Comparison of ENCODE assay signal across 16 cellular contexts in the genomic region with DNA sequence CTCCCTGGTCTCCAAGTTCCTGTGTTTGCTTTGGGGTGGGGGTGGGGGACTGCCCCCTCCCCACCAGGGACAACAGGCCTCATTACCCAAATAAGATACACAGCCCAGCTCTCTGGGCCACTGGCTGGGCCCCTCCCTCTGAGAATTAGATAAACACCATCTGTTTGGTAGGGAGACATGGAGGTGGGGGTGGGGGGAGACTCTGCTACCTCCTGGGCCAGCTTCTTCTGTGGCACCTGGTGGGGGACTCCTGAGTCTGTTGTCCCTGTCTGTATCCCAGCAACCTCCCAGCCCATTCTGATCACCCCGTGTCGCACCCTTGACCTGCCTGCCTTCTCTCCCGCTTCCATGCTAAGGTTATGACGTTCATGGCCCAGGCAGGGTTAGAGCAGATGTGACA. TPM values are rescaled to one million over a fixed set of nuclear protein-coding genes. Genes with fewer than 3 reads are reported as not detected.
A peak's percentile ranks its signal among the peaks of the same experiment; 100 is the strongest.
DNase-seq lines count a peak whose midpoint lies in the region; ATAC-seq, FAIRE-seq and TF ChIP-seq lines count a peak whose summit lies in the region.
"Had no signal": no experiment of that assay in that cellular context is flagged by ENCODE, and none has a peak within 500 bp of the region (broad histone marks: within the 10 kb centered on the region; RNA-seq: fewer than 3 reads in every experiment).

No MANE protein-coding gene starts in this region.

- no peak overlapping the region for H3K4ac ChIP-seq in H1 (replicated peaks; ENCODE audit: insufficient read length, low read depth, low read length)

- TF ChIP-seq POLR2A in HepG2 (IDR thresholded peaks at IDR 0.05; ENCODE audit: insufficient read depth in 1 of 2, low read depth in 2 of 2, low read length in 2 of 2) (peak in 1 of 2 experiments; percentile 53; a peak in 1 of 4 replicates), right lobe of liver (IDR thresholded peaks at IDR 0.05) (no peak), H1 (IDR thresholded peaks at IDR 0.05; ENCODE audit: control extremely low read depth in 1 of 2, low read depth in 2 of 2, low read length in 2 of 2) (no peak)

- H3K14ac ChIP-seq in H1 (ENCODE audit: insufficient read length), result no peak overlapping the region

- H3K9me3 ChIP-seq in HepG2 (ENCODE audit: low read length), result no peaks in the 10 kb centered on the region
- no peaks in the 10 kb centered on the region for H3K9me3 ChIP-seq in right lobe of liver
- no peaks in the 10 kb centered on the region for H3K9me3 ChIP-seq in H1 (ENCODE audit: insufficient read depth in 2 of 2, low read depth in 1 of 2, low read length in 1 of 2)
- H3K9me3 ChIP-seq in ascending aorta, result no peaks in the 10 kb centered on the region

- H2AK5ac ChIP-seq in H1 (ENCODE audit: low read depth, low read length), result no peak overlapping the region; the same call in 1 of the 2 replicates

- no peak overlapping the region; the same call in 1 of the 2 replicates for H2BK12ac ChIP-seq in H1 (ENCODE audit: low read depth, low read length)

- TF ChIP-seq RAD21 in HepG2 (CRISPR knock-in tag; IDR thresholded peaks at IDR 0.05), result no peak
- no peak for TF ChIP-seq RAD21 in H1 (IDR thresholded peaks at IDR 0.05 in 1 of 2, conservative IDR thresholded peaks at IDR 0.05 in 1 of 2; ENCODE audit: low read depth in 2 of 2, low read length in 2 of 2)

- no peak overlapping the region for H2BK5ac ChIP-seq in H1 (ENCODE audit: low read depth, low read length)

- CTCF ChIA-PET in HepG2 (lab: Yijun Ruan, JAX; ENCODE audit: low intra/inter-chr PET ratio, low total read pairs), result no interaction called here
- CTCF ChIA-PET in H1 (lab: Charles Lee; ENCODE audit: partially characterized antibody), result interaction anchor here (0.6 to 17.4 kb wide), 7 partner anchors 11 to 116 kb away, joined by 3 to 136 read pairs (median 4); no protein-coding TSS in a partner anchor

- H3K23ac ChIP-seq in H1 (ENCODE audit: insufficient read length), result no peak overlapping the region

- H3K36me3 ChIP-seq in HepG2 (replicated peaks in 1 of 2; ENCODE audit: control insufficient read depth in 1 of 2, insufficient read depth in 2 of 2, low read length in 2 of 2), result peaks cover 14 to 38% of the 10 kb centered on the region in 2 experiments
- peaks cover 0 to 20% (median 11%) of the 10 kb centered on the region in 4 donors for H3K36me3 ChIP-seq in right lobe of liver
- no peaks in the 10 kb centered on the region for H3K36me3 ChIP-seq in H1 (ENCODE audit: control insufficient read depth in 2 of 4, insufficient read depth in 4 of 4, low read length in 3 of 4)
- no peaks in the 10 kb centered on the region for H3K36me3 ChIP-seq in ascending aorta

- H2BK15ac ChIP-seq in H1 (ENCODE audit: low read length), result no peak overlapping the region

- FAIRE-seq in HepG2 (lab: Jason Lieb, UNC) (no peak), H1 (lab: Jason Lieb, UNC) (no peak)
- FAIRE-seq: H54 had no signal

- no peak overlapping the region for H4K5ac ChIP-seq in H1 (ENCODE audit: insufficient read length, low read depth, low read length)

- WGBS in HepG2 (ENCODE audit: low lambda C conversion rate), result 81% methylated on average over 4 of the region's 4 CpGs
- WGBS in right lobe of liver (ENCODE audit: insufficient coverage, low coverage, low lambda C conversion rate, missing lambda C conversion rate), result 72% methylated on average over 2 of the region's 4 CpGs
- 85% methylated on average over 4 of the region's 4 CpGs; no CpG with 5 or more reads in 1 of the 2 experiments for WGBS in H1 (ENCODE audit: extremely low coverage in 1 of 2, insufficient coverage in 1 of 2, insufficient read length in 1 of 2, insufficient replicate concordance in 2 of 2, low coverage in 1 of 2, low lambda C conversion rate in 2 of 2, missing lambda C conversion rate in 1 of 2), 2 experiments

- H3K27me3 ChIP-seq in HepG2 (ENCODE audit: control insufficient read depth in 1 of 2, insufficient read depth in 2 of 2, low read length in 2 of 2) (no peaks in the 10 kb centered on the region; a peak in 1 of 5 replicates), right lobe of liver (no peaks in the 10 kb centered on the region), H1 (replicated peaks in 1 of 4; ENCODE audit: control insufficient read depth in 3 of 4, extremely low read depth in 1 of 4, insufficient read depth in 3 of 4, low read length in 3 of 4) (peaks cover 0 to 5% (median 3%) of the 10 kb centered on the region in 4 experiments; a peak in 5 of 7 replicates), ascending aorta (peaks cover 12% of the 10 kb centered on the region)

- POLR2A ChIA-PET in HepG2 (lab: Yijun Ruan, JAX), result interaction anchor here (13.2 kb wide), 1 partner anchor 13 kb away, joined by 416 read pairs; no protein-coding TSS in a partner anchor
- POLR2A ChIA-PET in H1 (lab: Charles Lee; ENCODE audit: partially characterized antibody), result interaction anchor here (0.8 to 2.1 kb wide), 4 partner anchors 16 to 88 kb away, joined by 3 to 5 read pairs (median 3); no protein-coding TSS in a partner anchor

- peaks cover 57% of the 10 kb centered on the region for H4K20me1 ChIP-seq in HepG2 (ENCODE audit: insufficient read depth, low read length)
- peaks cover 0 to 6% of the 10 kb centered on the region in 2 experiments for H4K20me1 ChIP-seq in H1 (replicated peaks in 1 of 2; ENCODE audit: control insufficient read depth in 1 of 2, insufficient read depth in 2 of 2, low read length in 2 of 2)

- H2AFZ ChIP-seq in HepG2 (ENCODE audit: low read length), result no peak overlapping the region
- H2AFZ ChIP-seq in H1 (ENCODE audit: low read length), result no peak overlapping the region

- intact Hi-C loops in HepG2 (cut with micrococcal nuclease; ENCODE audit: unreplicated experiment) (no loop called here), right lobe of liver (cut with DNase I) (no loop called here), ascending aorta (cut with DNase I) (no loop called here)

- DNase-seq in HepG2 (ENCODE audit: low spot score), result no peak
- no peak for DNase-seq in right lobe of liver
- peak; percentile 97 for DNase-seq in NCI-H82 (lab: John Stamatoyannopoulos, UW)
- DNase-seq in H1 (ENCODE audit: low read depth in 1 of 2, low spot score in 2 of 2), result no peak
- no peak for DNase-seq in central memory CD4-positive, alpha-beta T cell
- no peak for DNase-seq in ascending aorta (ENCODE audit: low spot score in 2 of 2)
- DNase-seq in COR-L47 (lab: John Stamatoyannopoulos, UW), result no peak
- DNase-seq: 8988T, Calu3, DMS79, NCI-H2029, PC-3 had no signal

- H3K56ac ChIP-seq in H1 (replicated peaks; ENCODE audit: insufficient read length, low read depth, low read length), result no peak overlapping the region

- peaks cover 11% of the 10 kb centered on the region for H3K23me2 ChIP-seq in H1 (ENCODE audit: low read depth, low read length)

- no peak overlapping the region for H3K18ac ChIP-seq in H1 (ENCODE audit: extremely low read depth, low read length)

- no peak overlapping the region for H2BK120ac ChIP-seq in H1 (replicated peaks; ENCODE audit: low read depth, low read length)

- H3K27ac ChIP-seq in HepG2 (ENCODE audit: extremely low read length, insufficient read depth, low read length) (peak overlapping the region; percentile 42), right lobe of liver (no peak overlapping the region), H1 (ENCODE audit: low read depth, low read length) (no peak overlapping the region), ascending aorta (no peak overlapping the region)
- H3K27ac ChIP-seq: KMS-11 had no signal

- no peak overlapping the region for H2BK20ac ChIP-seq in H1 (ENCODE audit: low read length)

- H4K8ac ChIP-seq in H1 (ENCODE audit: extremely low read depth, insufficient read depth, low read length), result peak overlapping the region; percentile 84

- ATAC-seq in HepG2, result no peak
- no peak for ATAC-seq in right lobe of liver
- ATAC-seq in activated CD4-positive, CD25-positive, alpha-beta regulatory T cell treated with anti-CD3 and anti-CD28 coated beads, Interleukin-2, amount 50 U/mL, for 24 hours, result no peak
- ATAC-seq: PC-3 had no signal

- H3K4me2 ChIP-seq in HepG2 (ENCODE audit: low read depth, low read length) (no peak overlapping the region), H1 (ENCODE audit: insufficient read depth in 1 of 2, low read depth in 2 of 2, low read length in 2 of 2) (no peak overlapping the region)
- H3K4me2 ChIP-seq: KMS-11 had no signal

- no peaks in the 10 kb centered on the region for H3K79me1 ChIP-seq in H1 (ENCODE audit: low read depth, low read length)

- in situ Hi-C loops in HepG2 (cut with HindIII; ENCODE audit: extremely low pct_ligation_motif_present, low pct_unique_long_range_greater_than_20kb), result no loop called here

- H3K4me3 ChIP-seq in HepG2 (replicated peaks in 1 of 3; ENCODE audit: insufficient read depth in 1 of 3, low read depth in 2 of 3, low read length in 3 of 3) (no peak overlapping the region), right lobe of liver (no peak overlapping the region), H1 (ENCODE audit: extremely low read depth in 1 of 4, insufficient read depth in 2 of 4, low read depth in 3 of 4, low read length in 4 of 4) (no peak overlapping the region), ascending aorta (no peak overlapping the region)

- TF ChIP-seq CTCF in HepG2 (CRISPR knock-in tag; IDR thresholded peaks at IDR 0.05) (no peak), right lobe of liver (IDR thresholded peaks at IDR 0.05) (no peak), H1 (IDR thresholded peaks at IDR 0.05; ENCODE audit: control extremely low read depth in 1 of 3, insufficient read depth in 1 of 3, low read depth in 1 of 3, low read length in 3 of 3) (no peak), ascending aorta (IDR thresholded peaks at IDR 0.05) (no peak)

- H3K4me1 ChIP-seq in HepG2 (ENCODE audit: insufficient read depth, low read length) (peaks cover 93% of the 10 kb centered on the region), right lobe of liver (peaks cover 0 to 76% (median 26%) of the 10 kb centered on the region in 4 donors), H1 (replicated peaks in 1 of 4; ENCODE audit: control insufficient read depth in 3 of 4, insufficient read depth in 4 of 4, low read length in 3 of 4) (peaks cover 0 to 5% (median 3%) of the 10 kb centered on the region in 4 experiments; a peak in 6 of 7 replicates), ascending aorta (peaks cover 0 to 8% of the 10 kb centered on the region in 2 donors)

- H3K9ac ChIP-seq in HepG2 (ENCODE audit: insufficient read depth, low read depth, low read length) (no peak overlapping the region), H1 (replicated peaks in 1 of 4; ENCODE audit: extremely low read depth in 1 of 4, low read depth in 3 of 4, low read length in 3 of 4) (no peak overlapping the region)
- H3K9ac ChIP-seq: KMS-11 had no signal

- TF ChIP-seq EP300 in HepG2 (IDR thresholded peaks at IDR 0.05; ENCODE audit: low read depth in 2 of 2, low read length in 2 of 2), result no peak
- no peak for TF ChIP-seq EP300 in HepG2 (CRISPR knock-in tag; IDR thresholded peaks at IDR 0.05; ENCODE audit: borderline replicate concordance)
- no peak for TF ChIP-seq EP300 in H1 (IDR thresholded peaks at IDR 0.05; ENCODE audit: borderline replicate concordance in 1 of 2, low read depth in 2 of 2, low read length in 2 of 2)

- no peak overlapping the region for H4K91ac ChIP-seq in H1 (replicated peaks; ENCODE audit: insufficient read length, low read length)

- H3K79me2 ChIP-seq in HepG2 (ENCODE audit: insufficient read depth, low read length), result peaks cover 42% of the 10 kb centered on the region
- no peaks in the 10 kb centered on the region for H3K79me2 ChIP-seq in H1 (ENCODE audit: control insufficient read depth in 1 of 2, insufficient read depth in 2 of 2, low read length in 2 of 2)

- BruUV-seq in HepG2 (replicated peaks; lab: Mats Ljungman, UMichigan), result no TSS peak

RNA-seq across cellular contexts. Expression of a gene that starts 5.8 kb away (rescaled TPM):
- 17.2 and 51.6 TPM in 2 replicates for total RNA-seq in HepG2 (2016; rRNA removed; fragmentation: Illumina TruSeq; extraction: Trizol)
- total RNA-seq in HepG2 (2016; cell fraction: cytosol; rRNA removed; fragmentation: Illumina TruSeq; extraction: Trizol; ENCODE audit: low read depth), result 27.0 and 29.0 TPM in 2 replicates
- total RNA-seq in HepG2 (2016; cell fraction: insoluble cytoplasmic fraction; rRNA removed; fragmentation: Illumina TruSeq; extraction: Trizol), result 18.9 and 53.8 TPM in 2 replicates
- 21.9 and 22.1 TPM in 2 replicates for total RNA-seq in HepG2 (2016; cell fraction: membrane; rRNA removed; fragmentation: Illumina TruSeq; extraction: Trizol)
- 81.2 and 99.5 TPM in 2 replicates for total RNA-seq in HepG2 (2016; cell fraction: nucleus; rRNA removed; fragmentation: Illumina TruSeq; extraction: Trizol)
- 60.1 and 66.2 TPM in 2 replicates for polyA plus RNA-seq in HepG2 (2011; rRNA removed)
- 5.9 and 8.8 TPM in 2 replicates for polyA plus RNA-seq in HepG2 (2011; cell fraction: cytosol; rRNA removed)
- polyA plus RNA-seq in HepG2 (2011; cell fraction: nucleus; rRNA removed), result 568 and 629 TPM in 2 replicates
- 128 and 152 TPM in 2 replicates for polyA plus RNA-seq in HepG2 (2012)
- polyA plus RNA-seq in HepG2 (2016; cell fraction: cytosol; fragmentation: Illumina TruSeq; extraction: Trizol; ENCODE audit: low read depth), result 6.4 and 8.2 TPM in 2 replicates
- polyA plus RNA-seq in HepG2 (2016; cell fraction: insoluble cytoplasmic fraction; fragmentation: Illumina TruSeq; extraction: Trizol; ENCODE audit: low read depth), result 30.7 and 38.6 TPM in 2 replicates
- polyA plus RNA-seq in HepG2 (2016; cell fraction: membrane; fragmentation: Illumina TruSeq; extraction: Trizol; ENCODE audit: low read depth), result 8.2 and 12.6 TPM in 2 replicates
- 647 and 722 TPM in 2 replicates for polyA plus RNA-seq in HepG2 (2016; cell fraction: nucleus; fragmentation: Illumina TruSeq; extraction: Trizol; ENCODE audit: insufficient read depth, low read depth)
- 6.4 and 30.3 TPM in 2 replicates for polyA minus RNA-seq in HepG2 (2011; rRNA and poly(A)+ RNA removed; ENCODE audit: low replicate concordance)
- polyA minus RNA-seq in HepG2 (2011; cell fraction: cytosol; rRNA and poly(A)+ RNA removed), result 11.7 and 11.8 TPM in 2 replicates
- 59.6 and 87.7 TPM in 2 replicates for polyA minus RNA-seq in HepG2 (2011; cell fraction: nucleus; rRNA and poly(A)+ RNA removed)
- total RNA-seq in right lobe of liver, result 100 to 1,000 TPM in 5 of 6 experiments, 10 to 100 TPM in 1; 53.5 to 552 (median 225) TPM
- total RNA-seq in H1 (2021; fragmentation: NEBNext Ultra II Directional; extraction: Animal tissue kit (Norgen Biotek cat#: 25700)), result 8.6 and 9.4 TPM in 2 replicates
- 10.6 and 17.0 TPM in 2 replicates for polyA plus RNA-seq in H1 (2011; rRNA removed)
- 11.1 TPM for polyA plus RNA-seq in H1 (2011; cell fraction: cytosol; rRNA removed)
- 123 TPM for polyA plus RNA-seq in H1 (2011; cell fraction: nucleus; rRNA removed)
- 12.1 to 25.0 TPM (median 22.0 TPM) in 4 replicates for polyA plus RNA-seq in H1 (2012, experiment 1 of 2)
- 10.1 TPM for polyA plus RNA-seq in H1 (2012, experiment 2 of 2)
- polyA plus RNA-seq in H1 (2013, experiment 1 of 2), result 13.6 TPM
- polyA plus RNA-seq in H1 (2013, experiment 2 of 2), result 11.2 TPM
- polyA minus RNA-seq in H1 (2011; rRNA and poly(A)+ RNA removed), result 2.0 and 2.7 TPM in 2 replicates
- 3.7 TPM for polyA minus RNA-seq in H1 (2011; cell fraction: cytosol; rRNA and poly(A)+ RNA removed)
- polyA minus RNA-seq in H1 (2011; cell fraction: nucleus; rRNA and poly(A)+ RNA removed), result 17.7 TPM
- 297 TPM for total RNA-seq in ascending aorta
- polyA plus RNA-seq: AG04450 had no signal

RNA-seq across cellular contexts. Expression of a gene that starts 40.2 kb away (rescaled TPM):
- total RNA-seq in HepG2 (2016; rRNA removed; fragmentation: Illumina TruSeq; extraction: Trizol) (17.7 and 47.2 TPM in 2 replicates), right lobe of liver (10 to 100 TPM; 12.3 to 31.1 (median 16.6) TPM), ascending aorta (52.9 TPM)
- total RNA-seq in HepG2 (2016; cell fraction: cytosol; rRNA removed; fragmentation: Illumina TruSeq; extraction: Trizol; ENCODE audit: low read depth), result 15.6 and 16.0 TPM in 2 replicates
- total RNA-seq in HepG2 (2016; cell fraction: insoluble cytoplasmic fraction; rRNA removed; fragmentation: Illumina TruSeq; extraction: Trizol), result 18.0 and 45.6 TPM in 2 replicates
- 19.6 and 21.4 TPM in 2 replicates for total RNA-seq in HepG2 (2016; cell fraction: membrane; rRNA removed; fragmentation: Illumina TruSeq; extraction: Trizol)
- total RNA-seq in HepG2 (2016; cell fraction: nucleus; rRNA removed; fragmentation: Illumina TruSeq; extraction: Trizol), result 39.7 and 53.4 TPM in 2 replicates
- polyA plus RNA-seq in HepG2 (2011; rRNA removed) (43.4 and 51.8 TPM in 2 replicates), H1 (2011; rRNA removed) (29.7 and 36.7 TPM in 2 replicates)
- 34.9 and 60.3 TPM in 2 replicates for polyA plus RNA-seq in HepG2 (2011; cell fraction: cytosol; rRNA removed)
- 48.6 and 49.4 TPM in 2 replicates for polyA plus RNA-seq in HepG2 (2011; cell fraction: nucleus; rRNA removed)
- polyA plus RNA-seq in HepG2 (2012), result 20.5 and 28.9 TPM in 2 replicates
- polyA plus RNA-seq in HepG2 (2016; cell fraction: cytosol; fragmentation: Illumina TruSeq; extraction: Trizol; ENCODE audit: low read depth), result 5.7 and 6.6 TPM in 2 replicates
- polyA plus RNA-seq in HepG2 (2016; cell fraction: insoluble cytoplasmic fraction; fragmentation: Illumina TruSeq; extraction: Trizol; ENCODE audit: low read depth), result 12.8 and 15.1 TPM in 2 replicates
- 8.4 and 11.1 TPM in 2 replicates for polyA plus RNA-seq in HepG2 (2016; cell fraction: membrane; fragmentation: Illumina TruSeq; extraction: Trizol; ENCODE audit: low read depth)
- 59.0 and 65.3 TPM in 2 replicates for polyA plus RNA-seq in HepG2 (2016; cell fraction: nucleus; fragmentation: Illumina TruSeq; extraction: Trizol; ENCODE audit: insufficient read depth, low read depth)
- 93.7 and 149 TPM in 2 replicates for polyA minus RNA-seq in HepG2 (2011; rRNA and poly(A)+ RNA removed; ENCODE audit: low replicate concordance)
- polyA minus RNA-seq in HepG2 (2011; cell fraction: cytosol; rRNA and poly(A)+ RNA removed), result 63.0 and 87.1 TPM in 2 replicates
- 28.2 and 35.2 TPM in 2 replicates for polyA minus RNA-seq in HepG2 (2011; cell fraction: nucleus; rRNA and poly(A)+ RNA removed)
- total RNA-seq in H1 (2021; fragmentation: NEBNext Ultra II Directional; extraction: Animal tissue kit (Norgen Biotek cat#: 25700)), result 22.5 and 25.8 TPM in 2 replicates
- 27.6 TPM for polyA plus RNA-seq in H1 (2011; cell fraction: cytosol; rRNA removed)
- polyA plus RNA-seq in H1 (2011; cell fraction: nucleus; rRNA removed), result 40.4 TPM
- 15.7 to 25.2 TPM (median 24.4 TPM) in 4 replicates for polyA plus RNA-seq in H1 (2012, experiment 1 of 2)
- polyA plus RNA-seq in H1 (2012, experiment 2 of 2), result 15.7 TPM
- 18.6 TPM for polyA plus RNA-seq in H1 (2013, experiment 1 of 2)
- 21.0 TPM for polyA plus RNA-seq in H1 (2013, experiment 2 of 2)
- 39.7 and 70.8 TPM in 2 replicates for polyA minus RNA-seq in H1 (2011; rRNA and poly(A)+ RNA removed)
- 38.4 TPM for polyA minus RNA-seq in H1 (2011; cell fraction: cytosol; rRNA and poly(A)+ RNA removed)
- polyA minus RNA-seq in H1 (2011; cell fraction: nucleus; rRNA and poly(A)+ RNA removed), result 23.6 TPM

RNA-seq across cellular contexts. Expression of a gene that starts 49.1 kb away (rescaled TPM):
- total RNA-seq in HepG2 (2016; rRNA removed; fragmentation: Illumina TruSeq; extraction: Trizol), result 4.9 and 6.3 TPM in 2 replicates
- total RNA-seq in HepG2 (2016; cell fraction: cytosol; rRNA removed; fragmentation: Illumina TruSeq; extraction: Trizol; ENCODE audit: low read depth), result 7.4 and 7.8 TPM in 2 replicates
- 5.1 and 6.3 TPM in 2 replicates for total RNA-seq in HepG2 (2016; cell fraction: insoluble cytoplasmic fraction; rRNA removed; fragmentation: Illumina TruSeq; extraction: Trizol)
- total RNA-seq in HepG2 (2016; cell fraction: membrane; rRNA removed; fragmentation: Illumina TruSeq; extraction: Trizol), result 11.3 and 11.5 TPM in 2 replicates
- 3.3 and 3.9 TPM in 2 replicates for total RNA-seq in HepG2 (2016; cell fraction: nucleus; rRNA removed; fragmentation: Illumina TruSeq; extraction: Trizol)
- polyA plus RNA-seq in HepG2 (2011; rRNA removed), result 3.8 and 5.7 TPM in 2 replicates
- 3.8 and 5.1 TPM in 2 replicates for polyA plus RNA-seq in HepG2 (2011; cell fraction: cytosol; rRNA removed)
- 11.9 and 15.2 TPM in 2 replicates for polyA plus RNA-seq in HepG2 (2011; cell fraction: nucleus; rRNA removed)
- polyA plus RNA-seq in HepG2 (2012), result 5.1 and 5.6 TPM in 2 replicates
- polyA plus RNA-seq in HepG2 (2016; cell fraction: cytosol; fragmentation: Illumina TruSeq; extraction: Trizol; ENCODE audit: low read depth), result 5.8 and 6.7 TPM in 2 replicates
- polyA plus RNA-seq in HepG2 (2016; cell fraction: insoluble cytoplasmic fraction; fragmentation: Illumina TruSeq; extraction: Trizol; ENCODE audit: low read depth), result 4.4 and 4.5 TPM in 2 replicates
- polyA plus RNA-seq in HepG2 (2016; cell fraction: membrane; fragmentation: Illumina TruSeq; extraction: Trizol; ENCODE audit: low read depth), result 7.2 and 7.6 TPM in 2 replicates
- polyA plus RNA-seq in HepG2 (2016; cell fraction: nucleus; fragmentation: Illumina TruSeq; extraction: Trizol; ENCODE audit: insufficient read depth, low read depth), result 8.1 and 8.8 TPM in 2 replicates
- polyA minus RNA-seq in HepG2 (2011; rRNA and poly(A)+ RNA removed; ENCODE audit: low replicate concordance), result 0.37 and 3.2 TPM in 2 replicates
- 2.4 and 2.6 TPM in 2 replicates for polyA minus RNA-seq in HepG2 (2011; cell fraction: cytosol; rRNA and poly(A)+ RNA removed)
- 0.90 and 1.5 TPM in 2 replicates for polyA minus RNA-seq in HepG2 (2011; cell fraction: nucleus; rRNA and poly(A)+ RNA removed)
- total RNA-seq in right lobe of liver, result 1 to 10 TPM; 1.2 to 3.0 (median 2.2) TPM
- 3.4 and 3.8 TPM in 2 replicates for total RNA-seq in H1 (2021; fragmentation: NEBNext Ultra II Directional; extraction: Animal tissue kit (Norgen Biotek cat#: 25700))
- polyA plus RNA-seq in H1 (2011; rRNA removed), result 5.0 and 6.9 TPM in 2 replicates
- 5.6 TPM for polyA plus RNA-seq in H1 (2011; cell fraction: cytosol; rRNA removed)
- 5.4 TPM for polyA plus RNA-seq in H1 (2011; cell fraction: nucleus; rRNA removed)
- polyA plus RNA-seq in H1 (2012, experiment 1 of 2), result 1.8 to 3.9 TPM (median 3.5 TPM) in 4 replicates
- polyA plus RNA-seq in H1 (2012, experiment 2 of 2), result 3.4 TPM
- polyA plus RNA-seq in H1 (2013, experiment 1 of 2), result 2.4 TPM
- 2.7 TPM for polyA plus RNA-seq in H1 (2013, experiment 2 of 2)
- polyA minus RNA-seq in H1 (2011; rRNA and poly(A)+ RNA removed), result 0.73 and 1.0 TPM in 2 replicates
- polyA minus RNA-seq in H1 (2011; cell fraction: cytosol; rRNA and poly(A)+ RNA removed), result 2.7 TPM
- 3.2 TPM for polyA minus RNA-seq in H1 (2011; cell fraction: nucleus; rRNA and poly(A)+ RNA removed)
- 1.3 TPM for total RNA-seq in ascending aorta
